ENCODE assay signal across 33 cellular contexts in the genomic region with DNA sequence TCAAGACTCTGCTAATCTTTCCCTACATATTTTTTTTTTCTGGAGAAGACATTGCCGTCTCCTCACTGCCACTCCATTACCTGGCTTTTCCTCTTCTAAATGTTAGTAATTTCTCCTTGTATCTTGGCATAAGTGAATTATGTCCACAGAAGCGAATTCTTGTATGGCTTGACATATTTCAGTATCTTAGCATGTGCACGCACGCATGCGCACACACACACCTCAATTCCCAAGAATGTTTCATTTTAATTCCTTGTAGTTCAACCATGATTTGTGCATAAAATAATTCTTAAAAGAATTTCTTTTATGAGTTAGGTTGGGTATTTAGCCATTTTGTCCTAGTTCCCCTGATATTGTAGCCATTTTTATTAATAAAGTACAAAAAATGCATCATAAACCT.
"Had no signal": no experiment of that assay in that cellular context is flagged by ENCODE, and none has a peak within 500 bp of the region (broad histone marks: within the 10 kb centered on the region; RNA-seq: fewer than 3 reads in every experiment).

No MANE protein-coding gene starts in this region.

- FAIRE-seq: astrocyte, bronchial epithelial cell had no signal

- H3K4me1 ChIP-seq: adrenal gland, ascending aorta, body of pancreas, breast epithelium had no signal

- H3K9me3 ChIP-seq: adrenal gland, ascending aorta, body of pancreas, breast epithelium had no signal

- DNase-seq: activated effector memory CD4-positive, alpha-beta T cell treated with anti-CD3 and anti-CD28 coated beads, Interleukin-2, amount 50 U/mL, for 16 hours; activated effector memory CD4-positive, alpha-beta T cell treated with Interleukin-2 at 50 U/mL for 16 hours; activated gamma-delta T cell; activated gamma-delta T cell treated with Interleukin-2 at 50 U/mL for 16 hours; activated naive CD4-positive, alpha-beta T cell; activated naive CD4-positive, alpha-beta T cell treated with anti-CD3 and anti-CD28 coated beads for 36 hours; activated naive CD4-positive, alpha-beta T cell treated with anti-CD3 and anti-CD28 coated beads, Interleukin-2, amount 10 ng/mL, durations not matched to agents 7 days and 5 days; activated naive CD4-positive, alpha-beta T cell treated with anti-CD3 and anti-CD28 coated beads, Interleukin-2, amount 50 U/mL, for 16 hours; activated naive CD4-positive, alpha-beta T cell treated with Interleukin-2 at 50 U/mL for 16 hours; activated naive CD8-positive, alpha-beta T cell treated with anti-CD3 and anti-CD28 coated beads for 36 hours; activated naive CD8-positive, alpha-beta T cell treated with anti-CD3 and anti-CD28 coated beads, Interleukin-2, amount 10 ng/mL, durations not matched to agents 7 days and 5 days; activated naive CD8-positive, alpha-beta T cell treated with anti-CD3 and anti-CD28 coated beads, Interleukin-2, amount 50 U/mL, for 24 hours; activated T-cell treated with anti-CD3 and anti-CD28 coated beads, Interleukin-2, amount 50 U/mL, for 24 hours; activated T-cell treated with anti-CD3 and anti-CD28 coated beads, Interleukin-2, amount 50 U/mL, for 4 hours; activated T-cell treated with anti-CD3 and anti-CD28 coated beads, Interleukin-2, amount 50 U/mL, for 48 hours; activated T-cell treated with anti-CD3 and anti-CD28 coated beads, Interleukin-2, amount 50 U/mL, for 72 hours; adrenal gland; amniotic stem cell; amygdala; anterior cingulate cortex; aorta; body of pancreas; brain microvascular endothelial cell; caudate nucleus; central memory CD4-positive, alpha-beta T cell; cerebellar nuclear complex had no signal

- H3K27me3 ChIP-seq: adrenal gland, ascending aorta, body of pancreas, brain microvascular endothelial cell, breast epithelium, cardiac muscle cell had no signal

- H3K4me3 ChIP-seq: adrenal gland, ascending aorta, body of pancreas, breast epithelium, cardiac muscle cell had no signal

- H3K27ac ChIP-seq: adrenal gland, ascending aorta, body of pancreas, brain microvascular endothelial cell, breast epithelium, cardiac muscle cell had no signal

- H3K36me3 ChIP-seq: adrenal gland, ascending aorta, brain microvascular endothelial cell, breast epithelium, cardiac muscle cell had no signal

- ATAC-seq: activated naive CD4-positive, alpha-beta T cell treated with anti-CD3 and anti-CD28 coated beads, Interleukin-2, amount 50 U/mL, for 72 hours; activated naive CD8-positive, alpha-beta T cell treated with anti-CD3 and anti-CD28 coated beads, Interleukin-2, amount 50 U/mL, for 24 hours; activated T-cell treated with anti-CD3 and anti-CD28 coated beads, Interleukin-2, amount 50 U/mL, for 4 hours; activated T-cell treated with anti-CD3 and anti-CD28 coated beads, Interleukin-2, amount 50 U/mL, for 72 hours; activated T-helper 17 cell treated with anti-CD3 and anti-CD28 coated beads, Interleukin-2, amount 50 U/mL, for 72 hours; body of pancreas had no signal
